Comparison of ENCODE assay signal across 27 cellular contexts in the genomic region with DNA sequence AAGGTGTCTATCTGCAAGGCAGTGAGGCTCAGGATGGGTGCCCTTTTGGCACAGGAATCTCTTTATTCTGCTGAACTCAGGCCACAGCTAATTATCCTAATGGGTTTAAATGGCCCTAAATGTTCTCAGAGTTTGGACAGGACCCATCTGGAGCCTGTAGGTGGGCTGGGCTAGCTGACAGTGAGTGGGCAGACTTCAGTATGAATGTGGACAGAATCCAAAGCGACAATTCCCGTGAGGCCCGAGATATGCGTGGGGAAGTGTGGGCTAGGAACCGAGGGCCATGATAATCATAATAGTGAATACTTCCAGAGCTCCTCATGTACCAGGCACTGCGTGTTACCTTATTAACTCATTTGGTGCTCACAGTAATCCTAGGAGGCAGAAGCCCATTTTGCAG.
"Had no signal": no experiment of that assay in that cellular context is flagged by ENCODE, and none has a peak within 500 bp of the region (broad histone marks: within the 10 kb centered on the region; RNA-seq: fewer than 3 reads in every experiment).

No MANE protein-coding gene starts in this region.

- H3K27ac ChIP-seq: brain microvascular endothelial cell had no signal

- H3K36me3 ChIP-seq: brain microvascular endothelial cell had no signal

- FAIRE-seq: astrocyte, TTC549 had no signal

- ATAC-seq: activated naive CD4-positive, alpha-beta T cell treated with anti-CD3 and anti-CD28 coated beads, Interleukin-2, amount 50 U/mL, for 72 hours; activated naive CD8-positive, alpha-beta T cell treated with anti-CD3 and anti-CD28 coated beads, Interleukin-2, amount 50 U/mL, for 24 hours; activated T-cell treated with anti-CD3 and anti-CD28 coated beads, Interleukin-2, amount 50 U/mL, for 4 hours; T-helper 17 cell had no signal

- DNase-seq: activated B cell treated with CpG ODN at 0.5 μM for 24 hours; activated CD4-positive, alpha-beta memory T cell treated with anti-CD3 and anti-CD28 coated beads for 36 hours; activated CD4-positive, alpha-beta T cell treated with anti-CD3 and anti-CD28 coated beads for 1 hour; activated CD4-positive, alpha-beta T cell treated with anti-CD3 and anti-CD28 coated beads, Interleukin-2, amount 10 ng/mL, durations not matched to agents 7 days and 5 days; activated CD8-positive, alpha-beta memory T cell treated with anti-CD3 and anti-CD28 coated beads for 24 hours; activated effector memory CD4-positive, alpha-beta T cell treated with anti-CD3 and anti-CD28 coated beads, Interleukin-2, amount 50 U/mL, for 16 hours; activated naive CD4-positive, alpha-beta T cell treated with Interleukin-2 at 50 U/mL for 16 hours; activated naive CD8-positive, alpha-beta T cell treated with anti-CD3 and anti-CD28 coated beads, Interleukin-2, amount 50 U/mL, for 24 hours; activated T-cell treated with anti-CD3 and anti-CD28 coated beads, Interleukin-2, amount 50 U/mL, for 4 hours; amniotic stem cell; brain microvascular endothelial cell; caudate nucleus; KG1; NCI-H1048; NCI-H1417 treated with DMSO at 0.1 percent for 48 hours; NCI-H1694; NCI-H2029; NCI-H2107; NCI-H2171 treated with DMSO at 0.1 percent for 48 hours; NCI-H226; NCI-H526 treated with DMSO at 0.1 percent for 48 hours; SIG-M5; T-helper 17 cell; T-helper 9 cell had no signal

- H3K27me3 ChIP-seq: brain microvascular endothelial cell had no signal
